1 cellular context compared by ENCODE assay signal in the genomic region with DNA sequence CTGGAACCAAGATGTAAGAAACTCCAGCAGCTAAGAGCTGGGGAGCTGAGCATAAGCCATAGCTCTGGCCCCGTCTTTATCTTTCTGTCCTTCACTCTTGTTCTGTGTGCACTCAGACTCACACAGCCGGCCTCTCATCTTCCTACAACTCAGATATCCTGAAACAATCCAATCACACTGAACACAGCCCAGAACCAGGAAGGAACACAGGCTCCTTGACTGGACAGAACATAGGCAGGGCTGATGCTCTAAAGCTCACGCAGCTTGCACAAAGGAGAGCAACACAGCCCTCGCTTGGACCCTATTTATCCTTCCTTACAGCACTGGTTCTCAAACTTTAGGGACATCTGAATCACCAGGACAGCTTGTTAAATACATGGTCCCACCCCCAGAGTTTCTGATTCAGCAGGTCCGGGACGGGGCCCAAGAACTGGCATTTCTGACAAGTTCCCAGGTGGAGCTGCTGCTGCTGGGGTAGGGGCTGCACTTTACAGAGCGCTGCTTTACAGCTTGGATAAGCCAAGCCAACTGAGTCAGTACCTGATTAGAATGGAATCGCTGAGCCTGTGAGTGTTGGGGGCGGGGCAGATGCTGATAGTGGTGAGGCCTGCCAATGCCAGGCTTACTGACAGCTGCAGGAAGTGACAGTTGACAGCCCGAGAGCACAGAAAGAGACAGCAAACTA.
TF ChIP-seq lines count a peak whose summit lies in the region.

No MANE protein-coding gene starts in this region.

TF ChIP-seq in GM12891, 5 proteins besides CTCF, POLR2A, EP300 and RAD21 (continued from another document):
- no peak for TF ChIP-seq PAX5 (IDR thresholded peaks at IDR 0.05; ENCODE audit: insufficient read depth, low read length, severe bottlenecking)
- TF ChIP-seq POLR2AphosphoS5 (IDR thresholded peaks at IDR 0.05; ENCODE audit: low read depth, low read length), result no peak
